ENCODE assay signal across 23 cellular contexts in the genomic region with DNA sequence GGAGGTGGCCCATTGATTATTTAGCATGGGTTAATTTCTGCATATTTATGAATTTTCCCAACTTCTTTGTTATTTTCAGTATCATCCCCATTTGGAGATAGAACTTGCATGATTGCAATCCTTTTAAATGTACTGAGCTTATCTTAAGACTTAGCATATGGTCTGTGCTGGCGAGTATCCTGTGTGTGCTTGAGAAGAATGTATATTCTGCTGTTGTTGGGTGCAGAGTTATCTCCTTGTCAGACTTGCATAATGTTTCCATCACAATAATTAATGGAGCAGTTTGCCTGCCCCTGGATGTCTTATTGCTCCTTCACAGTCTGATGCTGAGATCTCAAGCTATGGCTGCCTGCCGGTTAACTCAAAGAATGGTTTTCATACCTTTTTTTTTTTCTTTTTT.
"Had no signal": no experiment of that assay in that cellular context is flagged by ENCODE, and none has a peak within 500 bp of the region (broad histone marks: within the 10 kb centered on the region; RNA-seq: fewer than 3 reads in every experiment).

No MANE protein-coding gene starts in this region.

- H3K27ac ChIP-seq: parathyroid adenoma, psoas muscle, sigmoid colon, tibial nerve had no signal

- H3K4me1 ChIP-seq: parathyroid adenoma, psoas muscle, tibial nerve had no signal

- H3K9ac ChIP-seq: parathyroid adenoma had no signal

- H2AFZ ChIP-seq: parathyroid adenoma had no signal

- H3K4me3 ChIP-seq: psoas muscle, sigmoid colon, tibial nerve had no signal

- DNase-seq: activated CD4-positive, alpha-beta T cell treated with anti-CD3 and anti-CD28 coated beads for 4 hours; activated CD4-positive, alpha-beta T cell treated with anti-CD3 and anti-CD28 coated beads, Interleukin-2, amount 50 U/mL, for 4 hours; activated naive CD4-positive, alpha-beta T cell; activated T-cell treated with anti-CD3 and anti-CD28 coated beads for 4 hours; activated T-cell treated with anti-CD3 and anti-CD28 coated beads, Interleukin-2, amount 50 U/mL, for 72 hours; anterior cingulate cortex; endodermal cell; left cardiac atrium; left ventricle myocardium superior; midbrain; naive thymus-derived CD4-positive, alpha-beta T cell; nucleus accumbens; psoas muscle; sigmoid colon; small intestine; stimulated activated CD4-positive, alpha-beta T cell treated with anti-CD3 and anti-CD28 coated beads, Interleukin-15, amount 100 ng/mL, for 24 hours; stimulated activated CD4-positive, alpha-beta T cell treated with anti-CD3 and anti-CD28 coated beads, Interleukin-2, amount 100 ng/mL, for 24 hours; stimulated activated naive CD4-positive, alpha-beta T cell; T-helper 1 cell had no signal

- H3K27me3 ChIP-seq: sigmoid colon, tibial nerve had no signal

- ATAC-seq: activated naive CD4-positive, alpha-beta T cell treated with anti-CD3 and anti-CD28 coated beads, Interleukin-2, amount 50 U/mL, for 72 hours; activated T-cell treated with anti-CD3 and anti-CD28 coated beads, Interleukin-2, amount 50 U/mL, for 72 hours; esophagus mucosa; left cardiac atrium; left ventricle myocardium superior; naive thymus-derived CD4-positive, alpha-beta T cell; psoas muscle had no signal

- H3K9me3 ChIP-seq: psoas muscle, sigmoid colon had no signal
